8 cellular contexts compared by ENCODE assay signal in the genomic region with DNA sequence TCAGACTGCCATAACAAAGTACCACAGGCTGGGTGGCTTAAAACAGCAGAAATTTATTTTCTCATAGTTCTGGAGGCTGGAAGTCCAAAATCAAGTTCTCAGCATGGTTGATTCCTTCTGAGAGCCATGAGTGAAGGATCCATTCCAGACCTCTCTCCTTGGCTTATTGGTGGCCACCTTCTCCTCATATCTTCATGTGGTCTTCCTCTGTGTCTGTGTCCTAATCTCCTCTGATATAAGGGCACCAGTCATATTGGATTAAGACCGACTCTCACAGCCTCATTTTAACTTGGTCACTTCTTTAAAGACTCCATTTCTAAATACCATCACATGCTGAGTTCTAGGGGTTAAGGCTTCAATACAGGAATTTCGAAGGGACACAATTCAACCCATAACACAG.
"Had no signal": no experiment of that assay in that cellular context is flagged by ENCODE, and none has a peak within 500 bp of the region (broad histone marks: within the 10 kb centered on the region; RNA-seq: fewer than 3 reads in every experiment).

No MANE protein-coding gene starts in this region.

- ATAC-seq: GM12878 had no signal

- FAIRE-seq: G401.6, GM12878, GM12891, GM12892, GM18507, GM19239 had no signal

- H3K4me3 ChIP-seq: GM12878 had no signal

- DNase-seq: GDM1, GF-D8 had no signal
